Comparison of ENCODE assay signal across 2 cellular contexts in the genomic region with DNA sequence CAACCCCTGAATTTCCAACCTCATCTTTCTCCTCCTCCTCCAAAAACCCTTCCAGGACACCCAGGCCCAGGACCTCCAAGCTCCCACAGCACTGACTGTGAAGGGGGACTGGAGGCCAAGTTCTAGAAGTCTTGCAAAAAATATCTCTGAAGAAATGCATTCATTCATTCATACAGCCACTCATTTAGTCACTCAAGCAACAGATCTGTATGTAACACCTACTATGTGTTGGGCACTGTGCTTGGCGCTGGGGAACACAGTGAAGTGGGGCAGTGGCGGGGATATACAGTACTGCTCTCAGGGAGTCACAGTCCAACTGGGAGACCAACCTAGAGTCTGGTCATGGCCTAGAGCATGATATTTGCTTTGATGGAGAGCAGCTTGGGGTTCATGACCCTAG.
TF ChIP-seq lines count a peak whose summit lies in the region.

No MANE protein-coding gene starts in this region.

TF ChIP-seq in liver, 16 proteins besides CTCF, POLR2A, EP300 and RAD21:
- TF ChIP-seq FOXA1 (IDR thresholded peaks at IDR 0.05), result no peak
- TF ChIP-seq HNF4G (IDR thresholded peaks at IDR 0.05), result no peak
- TF ChIP-seq HNF4A (conservative IDR thresholded peaks at IDR 0.05), result peak in 1 of 2 donors; percentile 10
- TF ChIP-seq RXRA (IDR thresholded peaks at IDR 0.05), result no peak
- TF ChIP-seq REST (IDR thresholded peaks at IDR 0.05), result no peak
TF ChIP-seq in liver: peak in this region for 1.

TF ChIP-seq in HepG2, 621 proteins besides CTCF, POLR2A, EP300 and RAD21:
- TF ChIP-seq ZFP82 (CRISPR knock-in tag; IDR thresholded peaks at IDR 0.05; ENCODE audit: borderline replicate concordance) (no peak), ZNF441 (CRISPR knock-in tag; IDR thresholded peaks at IDR 0.05; ENCODE audit: borderline replicate concordance) (no peak), AGO1 (IDR thresholded peaks at IDR 0.05; ENCODE audit: low read depth, low read length, poor library complexity, severe bottlenecking) (no peak), ZSCAN20 (CRISPR knock-in tag; IDR thresholded peaks at IDR 0.05; ENCODE audit: borderline replicate concordance) (no peak), ISX (CRISPR knock-in tag; conservative IDR thresholded peaks at IDR 0.05) (no peak), THAP9 (CRISPR knock-in tag; IDR thresholded peaks at IDR 0.05; ENCODE audit: borderline replicate concordance) (no peak), KAT2B (IDR thresholded peaks at IDR 0.05; ENCODE audit: borderline replicate concordance, low read depth, low read length) (no peak), KAT8 (CRISPR knock-in tag; IDR thresholded peaks at IDR 0.05) (no peak), TGIF2 (CRISPR knock-in tag; IDR thresholded peaks at IDR 0.05) (no peak), ERF (CRISPR knock-in tag; IDR thresholded peaks at IDR 0.05) (no peak), POLR2AphosphoS2 (IDR thresholded peaks at IDR 0.05; ENCODE audit: low read depth, low read length) (no peak), GABPB1 (CRISPR knock-in tag; IDR thresholded peaks at IDR 0.05) (no peak)
